Comparison of ENCODE assay signal across 17 cellular contexts in the genomic region with DNA sequence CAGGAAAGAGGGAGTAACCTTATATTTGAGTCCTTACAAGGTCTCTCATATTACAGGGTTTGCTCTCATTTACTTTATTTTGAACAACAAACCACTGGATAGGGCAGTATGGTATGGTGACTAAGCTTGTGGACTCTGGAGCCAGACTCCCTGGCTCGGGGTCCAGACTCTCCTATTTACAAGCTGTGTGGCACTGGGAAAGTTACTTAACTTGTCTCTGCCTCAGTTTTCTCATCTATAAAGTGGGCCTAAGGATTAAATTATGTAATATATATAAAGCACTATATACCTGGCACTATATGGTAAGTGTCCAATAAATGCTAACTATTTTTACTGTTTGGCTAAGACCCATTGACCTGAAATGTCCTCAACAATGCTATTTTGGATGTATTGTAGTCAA. TPM values are rescaled to one million over a fixed set of nuclear protein-coding genes. Genes with fewer than 3 reads are reported as not detected.
A peak's percentile ranks its signal among the peaks of the same experiment; 100 is the strongest.
DNase-seq lines count a peak whose midpoint lies in the region; ATAC-seq, FAIRE-seq and TF ChIP-seq lines count a peak whose summit lies in the region.
"Had no signal": no experiment of that assay in that cellular context is flagged by ENCODE, and none has a peak within 500 bp of the region (broad histone marks: within the 10 kb centered on the region; RNA-seq: fewer than 3 reads in every experiment).

No MANE protein-coding gene starts in this region.

- POLR2A ChIA-PET in K562 (lab: Yijun Ruan, JAX): interaction anchor here (1.3 kb wide), 1 partner anchor 10 kb away, joined by 6 read pairs; no protein-coding TSS in a partner anchor

- no peak for TF ChIP-seq RAD21 in K562 (CRISPR knock-in tag; conservative IDR thresholded peaks at IDR 0.05 in 1 of 2, IDR thresholded peaks at IDR 0.05 in 1 of 2)

- in situ Hi-C loops in K562 (cut with MboI): no loop called here

- H2AFZ ChIP-seq in K562 (ENCODE audit: low read depth, low read length): no peak overlapping the region

- no peak for FAIRE-seq in K562 (lab: Jason Lieb, UNC)
- FAIRE-seq: GM12891 had no signal

- peaks cover 21% of the 10 kb centered on the region for H3K27me3 Mint-ChIP-seq in neural crest cell (ENCODE audit: low read depth)

- no peaks in the 10 kb centered on the region for H3K9me3 ChIP-seq in HUES64 (ENCODE audit: insufficient read depth, low read depth, low read length)
- no peaks in the 10 kb centered on the region for H3K9me3 ChIP-seq in K562 (replicated peaks; ENCODE audit: control insufficient read depth, insufficient read depth, low read depth, low read length)
- H3K9me3 ChIP-seq: colonic mucosa, esophagus muscularis mucosa had no signal

- H3K9me3 Mint-ChIP-seq in neural crest cell: no peaks in the 10 kb centered on the region
- H3K9me3 Mint-ChIP-seq: stimulated activated naive CD8-positive, alpha-beta T cell treated with anti-CD3 and anti-CD28 coated beads, Interleukin-15, amount 100 ng/mL, for 72 hours had no signal

- no peak overlapping the region for H3K9ac ChIP-seq in HUES64 (ENCODE audit: low read depth, low read length)
- H3K9ac ChIP-seq in K562 (ENCODE audit: insufficient read depth in 1 of 2, low read depth in 2 of 2, low read length in 2 of 2): no peak overlapping the region

- no peaks in the 10 kb centered on the region for H4K20me1 ChIP-seq in K562 (replicated peaks; ENCODE audit: control insufficient read depth, insufficient read depth, low read length)

- no peaks in the 10 kb centered on the region for H3K79me2 ChIP-seq in K562 (ENCODE audit: control insufficient read depth, insufficient read depth, low read length)

- H3K9me1 ChIP-seq in K562 (ENCODE audit: control insufficient read depth, insufficient read depth, low read length): no peaks in the 10 kb centered on the region

- TF ChIP-seq POLR2A in K562 (conservative IDR thresholded peaks at IDR 0.05): no peak

- ATAC-seq in K562: no peak
- no peak for ATAC-seq in GM19035 (IDR thresholded peaks at IDR 0.05; ENCODE audit: unreplicated experiment)
- ATAC-seq: SK-N-SH treated with all-trans-retinoic acid at 6 μM for 48 hours; stimulated activated naive CD8-positive, alpha-beta T cell treated with anti-CD3 and anti-CD28 coated beads, Interleukin-15, amount 100 ng/mL, for 72 hours had no signal

- no peak overlapping the region for H3K4me2 ChIP-seq in K562 (ENCODE audit: insufficient read depth, low read length)

- peak overlapping the region; percentile 84 for H3K4me3 Mint-ChIP-seq in neural crest cell

- WGBS in HUES64: 78% methylated on average over 1 of the region's 1 CpG
- 6% methylated on average over 1 of the region's 1 CpG for WGBS in K562 (ENCODE audit: insufficient coverage, low coverage, missing lambda C conversion rate)

- no peak for TF ChIP-seq EP300 in K562 (IDR thresholded peaks at IDR 0.05; ENCODE audit: low read length)

- no TSS peak for BruUV-seq in K562 (replicated peaks; lab: Mats Ljungman, UMichigan)

- DNase-seq in K562 (ENCODE audit: extremely low read depth in 1 of 4, low spot score in 3 of 4): no peak
- no peak for DNase-seq in neural crest cell (ENCODE audit: low read depth, low spot score)
- DNase-seq in NCI-H1105 treated with DMSO at 0.1 percent for 48 hours (lab: John Stamatoyannopoulos, UW): no peak
- DNase-seq in NCI-H1694 (lab: John Stamatoyannopoulos, UW): no peak
- DNase-seq: activated CD8-positive, alpha-beta memory T cell treated with anti-CD3 and anti-CD28 coated beads, Interleukin-2, amount 50 U/mL, for 48 hours; amygdala; C1 segment of cervical spinal cord; colonic mucosa; NCI-H1092 treated with DMSO at 0.1 percent for 48 hours; OCI-M1; stimulated activated naive CD8-positive, alpha-beta T cell treated with anti-CD3 and anti-CD28 coated beads, Interleukin-15, amount 100 ng/mL, for 72 hours; WERI-Rb-1 had no signal

- CTCF ChIA-PET in K562 (lab: Yijun Ruan, JAX; ENCODE audit: low intra/inter-chr PET ratio): no interaction called here

- H3K4me1 ChIP-seq in HUES64 (ENCODE audit: insufficient read depth, low read length): peaks cover 9% of the 10 kb centered on the region; the same call in 1 of the 2 replicates
- peaks cover 0 to 9% of the 10 kb centered on the region in 2 experiments; a peak in 3 of 5 replicates for H3K4me1 ChIP-seq in K562 (replicated peaks in 1 of 2; ENCODE audit: control insufficient read depth in 2 of 2, insufficient read depth in 2 of 2, low read length in 2 of 2)
- H3K4me1 ChIP-seq: colonic mucosa had no signal

- no peaks in the 10 kb centered on the region for H3K36me3 ChIP-seq in HUES64 (ENCODE audit: insufficient read depth, low read length)
- no peaks in the 10 kb centered on the region for H3K36me3 ChIP-seq in K562 (ENCODE audit: control insufficient read depth, insufficient read depth, low read length)
- H3K36me3 ChIP-seq: colonic mucosa, esophagus muscularis mucosa had no signal

- peaks cover 55% of the 10 kb centered on the region for H3K27me3 ChIP-seq in HUES64 (ENCODE audit: insufficient read depth, low read length)
- H3K27me3 ChIP-seq in K562 (ENCODE audit: control insufficient read depth in 2 of 2, insufficient read depth in 2 of 2, low read length in 2 of 2): no peaks in the 10 kb centered on the region
- H3K27me3 ChIP-seq: esophagus muscularis mucosa had no signal

- TF ChIP-seq CTCF in K562 (IDR thresholded peaks at IDR 0.05 in 2 of 3, conservative IDR thresholded peaks at IDR 0.05 in 1 of 3; ENCODE audit: insufficient read depth in 2 of 3, low read depth in 1 of 3, low read length in 3 of 3): no peak
- no peak for TF ChIP-seq CTCF in neural crest cell (conservative IDR thresholded peaks at IDR 0.05)

- H3K4me3 ChIP-seq in HUES64 (ENCODE audit: low read length) (peak overlapping the region; percentile 63; the same call in 1 of the 2 replicates), K562 (no peak overlapping the region)
- H3K4me3 ChIP-seq: colonic mucosa had no signal

- H3K36me3 Mint-ChIP-seq in neural crest cell (ENCODE audit: low read depth): no peaks in the 10 kb centered on the region

- no peak overlapping the region for H3K27ac ChIP-seq in HUES64 (ENCODE audit: low read depth, low read length)
- no peak overlapping the region for H3K27ac ChIP-seq in K562 (ENCODE audit: extremely low read depth, low read depth, low read length)
- H3K27ac ChIP-seq: colonic mucosa, WERI-Rb-1 had no signal

- no peak overlapping the region for H3K27ac Mint-ChIP-seq in neural crest cell (ENCODE audit: unreplicated experiment)
- H3K27ac Mint-ChIP-seq: stimulated activated naive CD8-positive, alpha-beta T cell treated with anti-CD3 and anti-CD28 coated beads, Interleukin-15, amount 100 ng/mL, for 72 hours had no signal

- peaks cover 11% of the 10 kb centered on the region for H3K4me1 Mint-ChIP-seq in neural crest cell

- intact Hi-C loops in K562 (cut with micrococcal nuclease): no loop called here

RNA-seq across cellular contexts. Expression of gene DCHS1, which starts 1.7 kb away (rescaled TPM):
- 11.9 TPM for polyA plus RNA-seq in HUES64 (2013, experiment 1 of 2)
- 14.3 TPM for polyA plus RNA-seq in HUES64 (2013, experiment 2 of 2)
- 0.79 and 2.3 TPM in 2 replicates for total RNA-seq in K562 (2011; cell fraction: chromatin; rRNA removed; ENCODE audit: low replicate concordance)
- 1.4 and 1.5 TPM in 2 replicates for total RNA-seq in K562 (2011; cell fraction: nucleolus; rRNA removed)
- total RNA-seq in K562 (2011; cell fraction: nucleoplasm; rRNA removed): 0.81 and 0.92 TPM in 2 replicates
- total RNA-seq in K562 (2014; rRNA removed): 0.09 and 0.20 TPM in 2 replicates
- total RNA-seq in K562 (2014; rRNA removed; fragmentation: Illumina TruSeq; extraction: Trizol): 0.04 and 0.06 TPM in 2 replicates
- total RNA-seq in K562 (2015; rRNA removed; fragmentation: Illumina TruSeq; extraction: Trizol): 0.14 and 0.19 TPM in 2 replicates
- 0.45 and 0.49 TPM in 2 replicates for total RNA-seq in K562 (2021)
- 0.08 and 0.23 TPM in 2 replicates for polyA plus RNA-seq in K562 (2011; rRNA removed)
- 0.12 and 0.16 TPM in 2 replicates for polyA plus RNA-seq in K562 (2011; cell fraction: cytosol; rRNA removed)
- 0.74 and 1.4 TPM in 2 replicates for polyA plus RNA-seq in K562 (2011; cell fraction: nucleus; rRNA removed)
- 0.27 and 0.53 TPM in 2 replicates for polyA plus RNA-seq in K562 (2012)
- polyA plus RNA-seq in K562 (2014; fragmentation: Illumina TruSeq; extraction: Trizol): 0.17 and 0.18 TPM in 2 replicates
- not detected for polyA plus RNA-seq in K562 (2014; fragmentation: Nextera tagmentation; extraction: Ambion mirVana)
- polyA plus RNA-seq in K562 (2014; rRNA removed): under 0.01 and 0.19 TPM in 2 replicates
- polyA minus RNA-seq in K562 (2011; rRNA and poly(A)+ RNA removed): 0.18 and 0.21 TPM in 2 replicates
- 0.48 and 0.91 TPM in 2 replicates for polyA minus RNA-seq in K562 (2011; cell fraction: cytosol; rRNA and poly(A)+ RNA removed)
- polyA minus RNA-seq in K562 (2011; cell fraction: nucleus; rRNA and poly(A)+ RNA removed): 0.54 and 0.78 TPM in 2 replicates
- total RNA-seq in neural crest cell: 37.5 and 40.4 TPM in 2 replicates

RNA-seq across cellular contexts. Expression of gene MRPL17, which starts 25.8 kb away (rescaled TPM):
- 49.9 TPM for polyA plus RNA-seq in HUES64 (2013, experiment 1 of 2)
- 48.4 TPM for polyA plus RNA-seq in HUES64 (2013, experiment 2 of 2)
- 45.9 and 72.8 TPM in 2 replicates for total RNA-seq in K562 (2011; cell fraction: chromatin; rRNA removed; ENCODE audit: low replicate concordance)
- 87.9 and 89.6 TPM in 2 replicates for total RNA-seq in K562 (2011; cell fraction: nucleolus; rRNA removed)
- 65.0 and 77.8 TPM in 2 replicates for total RNA-seq in K562 (2011; cell fraction: nucleoplasm; rRNA removed)
- total RNA-seq in K562 (2014; rRNA removed) (33.9 and 46.1 TPM in 2 replicates), K562 (2014; rRNA removed; fragmentation: Illumina TruSeq; extraction: Trizol) (27.6 and 36.7 TPM in 2 replicates), K562 (2015; rRNA removed; fragmentation: Illumina TruSeq; extraction: Trizol) (43.3 and 47.4 TPM in 2 replicates), K562 (2021) (46.2 and 52.6 TPM in 2 replicates), neural crest cell (47.2 and 58.9 TPM in 2 replicates)
- polyA plus RNA-seq in K562 (2011; rRNA removed) (57.5 and 66.5 TPM in 2 replicates), K562 (2014; fragmentation: Illumina TruSeq; extraction: Trizol) (37.7 and 48.6 TPM in 2 replicates), K562 (2014; fragmentation: Nextera tagmentation; extraction: Ambion mirVana) (10 to 100 TPM; 78.9 to 81.6 TPM), K562 (2014; rRNA removed) (43.9 and 48.0 TPM in 2 replicates)
- 43.7 and 49.1 TPM in 2 replicates for polyA plus RNA-seq in K562 (2011; cell fraction: cytosol; rRNA removed)
- 68.1 and 73.5 TPM in 2 replicates for polyA plus RNA-seq in K562 (2011; cell fraction: nucleus; rRNA removed)
- 34.5 and 47.6 TPM in 2 replicates for polyA plus RNA-seq in K562 (2012)
- polyA minus RNA-seq in K562 (2011; rRNA and poly(A)+ RNA removed): 40.5 and 44.5 TPM in 2 replicates
- polyA minus RNA-seq in K562 (2011; cell fraction: cytosol; rRNA and poly(A)+ RNA removed): 40.1 and 41.0 TPM in 2 replicates
- polyA minus RNA-seq in K562 (2011; cell fraction: nucleus; rRNA and poly(A)+ RNA removed): 50.9 and 92.0 TPM in 2 replicates

RNA-seq across cellular contexts. Expression of gene TPP1, which starts 38.1 kb away (rescaled TPM):
- polyA plus RNA-seq in HUES64 (2013, experiment 1 of 2): 23.6 TPM
- polyA plus RNA-seq in HUES64 (2013, experiment 2 of 2): 32.1 TPM
- total RNA-seq in K562 (2011; cell fraction: chromatin; rRNA removed; ENCODE audit: low replicate concordance): 85.5 and 108 TPM in 2 replicates
- 98.2 and 104 TPM in 2 replicates for total RNA-seq in K562 (2011; cell fraction: nucleolus; rRNA removed)
- 118 and 162 TPM in 2 replicates for total RNA-seq in K562 (2011; cell fraction: nucleoplasm; rRNA removed)
- total RNA-seq in K562 (2014; rRNA removed) (11.9 and 16.6 TPM in 2 replicates), K562 (2014; rRNA removed; fragmentation: Illumina TruSeq; extraction: Trizol) (7.5 TPM in 2 replicates), K562 (2015; rRNA removed; fragmentation: Illumina TruSeq; extraction: Trizol) (15.0 and 16.3 TPM in 2 replicates), K562 (2021) (45.5 and 50.2 TPM in 2 replicates), neural crest cell (41.0 and 44.7 TPM in 2 replicates)
- polyA plus RNA-seq in K562 (2011; rRNA removed) (29.4 and 54.6 TPM in 2 replicates), K562 (2014; fragmentation: Illumina TruSeq; extraction: Trizol) (59.9 and 75.8 TPM in 2 replicates), K562 (2014; fragmentation: Nextera tagmentation; extraction: Ambion mirVana) (10 to 100 TPM in 1 of 2 experiments, 1 to 10 TPM in 1; 9.4 to 15.7 TPM), K562 (2014; rRNA removed) (25.8 and 38.7 TPM in 2 replicates)
- polyA plus RNA-seq in K562 (2011; cell fraction: cytosol; rRNA removed): 35.7 and 56.0 TPM in 2 replicates
- 88.3 and 109 TPM in 2 replicates for polyA plus RNA-seq in K562 (2011; cell fraction: nucleus; rRNA removed)
- polyA plus RNA-seq in K562 (2012): 62.0 and 173 TPM in 2 replicates
- 27.0 and 40.7 TPM in 2 replicates for polyA minus RNA-seq in K562 (2011; rRNA and poly(A)+ RNA removed)
- polyA minus RNA-seq in K562 (2011; cell fraction: cytosol; rRNA and poly(A)+ RNA removed): 42.1 and 45.9 TPM in 2 replicates
- 22.3 and 26.4 TPM in 2 replicates for polyA minus RNA-seq in K562 (2011; cell fraction: nucleus; rRNA and poly(A)+ RNA removed)

RNA-seq across cellular contexts. Expression of gene TAF10, which starts 45.3 kb away (rescaled TPM):
- 201 TPM for polyA plus RNA-seq in HUES64 (2013, experiment 1 of 2)
- 239 TPM for polyA plus RNA-seq in HUES64 (2013, experiment 2 of 2)
- total RNA-seq in K562 (2011; cell fraction: chromatin; rRNA removed; ENCODE audit: low replicate concordance): 41.3 and 76.7 TPM in 2 replicates
- total RNA-seq in K562 (2011; cell fraction: nucleolus; rRNA removed): 44.1 and 46.0 TPM in 2 replicates
- total RNA-seq in K562 (2011; cell fraction: nucleoplasm; rRNA removed): 51.3 and 101 TPM in 2 replicates
- total RNA-seq in K562 (2014; rRNA removed) (131 and 181 TPM in 2 replicates), K562 (2014; rRNA removed; fragmentation: Illumina TruSeq; extraction: Trizol) (78.6 and 96.2 TPM in 2 replicates), K562 (2015; rRNA removed; fragmentation: Illumina TruSeq; extraction: Trizol) (89.5 and 105 TPM in 2 replicates), K562 (2021) (153 and 154 TPM in 2 replicates), neural crest cell (133 and 143 TPM in 2 replicates)
- polyA plus RNA-seq in K562 (2011; rRNA removed) (166 and 197 TPM in 2 replicates), K562 (2014; fragmentation: Illumina TruSeq; extraction: Trizol) (120 and 148 TPM in 2 replicates), K562 (2014; fragmentation: Nextera tagmentation; extraction: Ambion mirVana) (10 to 100 TPM; 19.5 to 28.2 TPM), K562 (2014; rRNA removed) (121 and 186 TPM in 2 replicates)
- 173 and 272 TPM in 2 replicates for polyA plus RNA-seq in K562 (2011; cell fraction: cytosol; rRNA removed)
- polyA plus RNA-seq in K562 (2011; cell fraction: nucleus; rRNA removed): 214 and 295 TPM in 2 replicates
- 232 and 237 TPM in 2 replicates for polyA plus RNA-seq in K562 (2012)
- polyA minus RNA-seq in K562 (2011; rRNA and poly(A)+ RNA removed): 36.3 and 56.6 TPM in 2 replicates
- polyA minus RNA-seq in K562 (2011; cell fraction: cytosol; rRNA and poly(A)+ RNA removed): 49.1 and 55.1 TPM in 2 replicates
- polyA minus RNA-seq in K562 (2011; cell fraction: nucleus; rRNA and poly(A)+ RNA removed): 25.6 and 30.0 TPM in 2 replicates

RNA-seq across cellular contexts. Expression of gene ILK, which starts 53.8 kb away (rescaled TPM):
- 79.5 TPM for polyA plus RNA-seq in HUES64 (2013, experiment 1 of 2)
- polyA plus RNA-seq in HUES64 (2013, experiment 2 of 2): 86.9 TPM
- 143 and 177 TPM in 2 replicates for total RNA-seq in K562 (2011; cell fraction: chromatin; rRNA removed; ENCODE audit: low replicate concordance)
- 86.9 and 104 TPM in 2 replicates for total RNA-seq in K562 (2011; cell fraction: nucleolus; rRNA removed)
- total RNA-seq in K562 (2011; cell fraction: nucleoplasm; rRNA removed): 98.0 and 109 TPM in 2 replicates
- total RNA-seq in K562 (2014; rRNA removed): 43.3 and 54.7 TPM in 2 replicates
- 47.0 and 50.4 TPM in 2 replicates for total RNA-seq in K562 (2014; rRNA removed; fragmentation: Illumina TruSeq; extraction: Trizol)
- total RNA-seq in K562 (2015; rRNA removed; fragmentation: Illumina TruSeq; extraction: Trizol): 57.3 and 59.0 TPM in 2 replicates
- 57.9 and 58.9 TPM in 2 replicates for total RNA-seq in K562 (2021)
- polyA plus RNA-seq in K562 (2011; rRNA removed): 95.9 and 108 TPM in 2 replicates
- polyA plus RNA-seq in K562 (2011; cell fraction: cytosol; rRNA removed): 106 and 115 TPM in 2 replicates
- 190 and 247 TPM in 2 replicates for polyA plus RNA-seq in K562 (2011; cell fraction: nucleus; rRNA removed)
- polyA plus RNA-seq in K562 (2012): 56.9 and 91.3 TPM in 2 replicates
- polyA plus RNA-seq in K562 (2014; fragmentation: Illumina TruSeq; extraction: Trizol): 83.6 and 86.9 TPM in 2 replicates
- polyA plus RNA-seq in K562 (2014; fragmentation: Nextera tagmentation; extraction: Ambion mirVana): 10 to 100 TPM; 49.3 to 85.1 TPM
- 54.5 and 57.3 TPM in 2 replicates for polyA plus RNA-seq in K562 (2014; rRNA removed)
- 81.2 and 84.6 TPM in 2 replicates for polyA minus RNA-seq in K562 (2011; rRNA and poly(A)+ RNA removed)
- 31.6 and 38.1 TPM in 2 replicates for polyA minus RNA-seq in K562 (2011; cell fraction: cytosol; rRNA and poly(A)+ RNA removed)
- 49.8 and 82.9 TPM in 2 replicates for polyA minus RNA-seq in K562 (2011; cell fraction: nucleus; rRNA and poly(A)+ RNA removed)
- total RNA-seq in neural crest cell: 120 and 121 TPM in 2 replicates

Comparison
In these comparisons a context has a peak if more than half of its experiments do, and no peak if none do; other contexts are left out.
1. RNA of gene DCHS1, which starts 1.7 kb away (total RNA-seq): 37.5 to 40.4 TPM in neural crest cell; 0.04 to 2.3 TPM in K562; every median in the first group is over 10 times any median in the second.